8 cellular contexts compared by ENCODE assay signal in genomic region chr9:19379697-19380046, GRCh38. TPM values are rescaled to one million over a fixed set of nuclear protein-coding genes. Genes with fewer than 3 reads are reported as not detected.
DNase-seq lines count a peak whose midpoint lies in the region; ATAC-seq and TF ChIP-seq lines count a peak whose summit lies in the region.

No MANE protein-coding gene starts in this region.

- H3K27ac ChIP-seq in mesenchymal stem cell (ENCODE audit: low read length, poor library complexity, severe bottlenecking) = peak overlapping the region; percentile 81
- peak overlapping the region; percentile 85 to 96 (median 94) for H3K27ac ChIP-seq in transverse colon

- peak overlapping the region; percentile 87 to 91 for H3K18ac ChIP-seq in mesenchymal stem cell (ENCODE audit: low read depth in 1 of 2, low read length in 2 of 2)

- TF ChIP-seq EP300 in transverse colon (IDR thresholded peaks at IDR 0.05; ENCODE audit: low read depth) = no peak

- no peak overlapping the region for H2BK12ac ChIP-seq in mesenchymal stem cell (ENCODE audit: low read length in 2 of 2)

- no peak for TF ChIP-seq CTCF in transverse colon (IDR thresholded peaks at IDR 0.05)

- H2AFZ ChIP-seq in mesenchymal stem cell (ENCODE audit: low read depth, low read length) = no peak overlapping the region

- H3K9me3 ChIP-seq in mesenchymal stem cell (ENCODE audit: control insufficient read depth, low read length) (no peaks in the 10 kb centered on the region), transverse colon (no peaks in the 10 kb centered on the region)

- no peaks in the 10 kb centered on the region for H3K79me1 ChIP-seq in mesenchymal stem cell (replicated peaks; ENCODE audit: low read length, poor library complexity, severe bottlenecking)

- H4K91ac ChIP-seq in mesenchymal stem cell (ENCODE audit: low read length) = peak overlapping the region; percentile 75

- peak overlapping the region in 1 of 2 experiments; percentile 42 for H3K23ac ChIP-seq in mesenchymal stem cell (ENCODE audit: low read length in 2 of 2)

- H3K36me3 ChIP-seq in mesenchymal stem cell (ENCODE audit: control insufficient read depth in 1 of 2, insufficient read depth in 2 of 2, low read depth in 1 of 2, low read length in 2 of 2) (peaks cover 7 to 47% of the 10 kb centered on the region in 2 experiments), transverse colon (peaks cover 0 to 39% (median 0%) of the 10 kb centered on the region in 4 donors)

- H3K4me1 ChIP-seq in mesenchymal stem cell (ENCODE audit: control insufficient read depth, insufficient read depth, low read depth, low read length) (peaks cover 2% of the 10 kb centered on the region), transverse colon (peaks cover 10 to 30% (median 19%) of the 10 kb centered on the region in 4 donors)

- no peak for TF ChIP-seq POLR2A in transverse colon (IDR thresholded peaks at IDR 0.05)

- peak overlapping the region; percentile 52 for H2AK5ac ChIP-seq in mesenchymal stem cell (ENCODE audit: low read length, severe bottlenecking)

- peak overlapping the region; percentile 81 for H4K8ac ChIP-seq in mesenchymal stem cell (ENCODE audit: low read length)

- H3K4me2 ChIP-seq in mesenchymal stem cell (ENCODE audit: low read length, poor library complexity, severe bottlenecking) = peak overlapping the region; percentile 48

- intact Hi-C loops in transverse colon (cut with DNase I; ENCODE audit: low total_unique reads) = no loop called here

- under 1% methylated on average over 30 of the region's 30 CpGs for WGBS in mesenchymal stem cell
- 0 to 1% methylated on average over 5 to 30 of the region's 30 CpGs for WGBS in transverse colon (ENCODE audit: low coverage in 1 of 2), 2 donors

- no peaks in the 10 kb centered on the region for H3K27me3 ChIP-seq in mesenchymal stem cell (ENCODE audit: control insufficient read depth in 1 of 2, insufficient read depth in 1 of 2, low read length in 2 of 2)
- no peaks in the 10 kb centered on the region for H3K27me3 ChIP-seq in transverse colon

- H3K14ac ChIP-seq in mesenchymal stem cell (ENCODE audit: low read length in 2 of 2) = peak overlapping the region in 1 of 2 experiments; percentile 59

- H3K4me3 ChIP-seq in mesenchymal stem cell (ENCODE audit: insufficient read depth in 1 of 2, low read depth in 1 of 2, low read length in 2 of 2) = peak overlapping the region; percentile 76 to 89
- H3K4me3 ChIP-seq in transverse colon = peak overlapping the region; percentile 57 to 83 (median 79)

- no peak overlapping the region for H2BK15ac ChIP-seq in mesenchymal stem cell (ENCODE audit: low read depth, poor library complexity, severe bottlenecking)

- H3K4ac ChIP-seq in mesenchymal stem cell (ENCODE audit: low read depth in 1 of 2, low read length in 2 of 2) = peak overlapping the region; percentile 77 to 85

- peak overlapping the region; percentile 84 for H2BK120ac ChIP-seq in mesenchymal stem cell (ENCODE audit: low read depth, low read length)

- peak; percentile 19 for DNase-seq in stimulated activated CD8-positive, alpha-beta memory T cell treated with anti-CD3 and anti-CD28 coated beads, Interleukin-4, amount 100 ng/mL, for 24 hours (ENCODE audit: low read depth)
- DNase-seq in stimulated activated CD8-positive, alpha-beta memory T cell treated with anti-CD3 and anti-CD28 coated beads, Interleukin-4, amount 100 ng/mL, for 48 hours = no peak
- DNase-seq in RPMI8226 (peak; percentile 35), dermis blood vessel endothelial cell (peak; percentile 63), mesenchymal stem cell (no peak), transverse colon (peak; percentile 42)
- no peak for DNase-seq in central memory CD4-positive, alpha-beta T cell

- ATAC-seq in HG02970 (IDR thresholded peaks at IDR 0.05; ENCODE audit: low FRiP score, unreplicated experiment) = peak; percentile 40

- peak overlapping the region; percentile 63 for H2BK5ac ChIP-seq in mesenchymal stem cell (ENCODE audit: low read depth, low read length, poor library complexity, severe bottlenecking)

- in situ Hi-C loops in transverse colon (cut with MboI; ENCODE audit: low pct_ligation_motif_present in 1 of 4, low pct_unique_long_range_greater_than_20kb in 1 of 4, low sequenced_read_pairs in 3 of 4) = loop anchor here in 1 of 4 donors (25.0 kb wide), 1 partner anchor 192 kb away; no protein-coding TSS in a partner anchor

- peak overlapping the region; percentile 97 for H3K9ac ChIP-seq in mesenchymal stem cell (ENCODE audit: low read length)

RNA-seq across cellular contexts. Expression of gene RPS6, which starts 0.4 kb away (rescaled TPM):
- 1,458 and 1,664 TPM in 2 replicates for total RNA-seq in dermis blood vessel endothelial cell
- polyA plus RNA-seq in mesenchymal stem cell (2013, experiment 1 of 2) = 2,082 TPM
- 2,286 TPM for polyA plus RNA-seq in mesenchymal stem cell (2013, experiment 2 of 2)
- total RNA-seq in transverse colon = 1,000 to 10,000 TPM in 2 of 4 donors, 100 to 1,000 TPM in 2; 456 to 1,350 (median 975) TPM

RNA-seq across cellular contexts. Expression of gene ACER2, which starts 29.1 kb away (rescaled TPM):
- 10.7 and 15.7 TPM in 2 replicates for total RNA-seq in dermis blood vessel endothelial cell
- 2.0 TPM for polyA plus RNA-seq in mesenchymal stem cell (2013, experiment 1 of 2)
- polyA plus RNA-seq in mesenchymal stem cell (2013, experiment 2 of 2) = 2.2 TPM
- total RNA-seq in transverse colon = 10 to 100 TPM in 2 of 4 donors, 1 to 10 TPM in 2; 2.8 to 13.2 (median 9.3) TPM

Comparison
In these comparisons a context has a peak if more than half of its experiments do, and no peak if none do; other contexts are left out.
1. DNase-seq: peak in stimulated activated CD8-positive, alpha-beta memory T cell treated with anti-CD3 and anti-CD28 coated beads, Interleukin-4, amount 100 ng/mL, for 24 hours (single experiment), RPMI8226 (single experiment), dermis blood vessel endothelial cell (single experiment) and transverse colon (single experiment); none in stimulated activated CD8-positive, alpha-beta memory T cell treated with anti-CD3 and anti-CD28 coated beads, Interleukin-4, amount 100 ng/mL, for 48 hours (single experiment), mesenchymal stem cell (single experiment) and central memory CD4-positive, alpha-beta T cell (single experiment).